ENCODE assay signal across 26 cellular contexts in genomic region chr1:167578935-167579521, GRCh38.
"Had no signal": no experiment of that assay in that cellular context is flagged by ENCODE, and none has a peak within 500 bp of the region (broad histone marks: within the 10 kb centered on the region; RNA-seq: fewer than 3 reads in every experiment).

No MANE protein-coding gene starts in this region.

- H3K9me3 ChIP-seq: Peyer's patch, SJCRH30 had no signal

- H3K27me3 ChIP-seq: Peyer's patch, SJCRH30 had no signal

- H3K4me1 ChIP-seq: Peyer's patch, SJCRH30 had no signal

- DNase-seq: activated B cell treated with CpG ODN at 0.5 μM for 24 hours; activated CD4-positive, alpha-beta T cell treated with anti-CD3 and anti-CD28 coated beads for 1 hour; activated CD4-positive, alpha-beta T cell treated with anti-CD3 and anti-CD28 coated beads, Interleukin-2, amount 10 ng/mL, durations not matched to agents 24 days and 14 days; activated CD4-positive, alpha-beta T cell treated with anti-CD3 and anti-CD28 coated beads, Interleukin-2, amount 50 U/mL, for 48 hours; activated CD8-positive, alpha-beta memory T cell treated with anti-CD3 and anti-CD28 coated beads, Interleukin-2, amount 10 ng/mL, durations not matched to agents 7 days and 5 days; activated effector memory CD4-positive, alpha-beta T cell treated with Interleukin-2 at 50 U/mL for 16 hours; activated naive CD4-positive, alpha-beta T cell; activated T-cell treated with anti-CD3 and anti-CD28 coated beads, Interleukin-2, amount 50 U/mL, for 24 hours; aorta; central memory CD4-positive, alpha-beta T cell; NCI-H1092; NCI-H1417; NCI-H1930; NCI-H345; NCI-H510A; NCI-H526 treated with DMSO at 0.1 percent for 48 hours; NCI-H82; NK-92 treated with Interleukin-12 subunit alpha and Interleukin-12 subunit beta, amount 100 ng/mL, for 24 hours; Peyer's patch; Right ventricle myocardium superior; SJCRH30; T-helper 17 cell; T-helper 9 cell had no signal

- FAIRE-seq: bronchial epithelial cell had no signal

- H3K36me3 ChIP-seq: Peyer's patch, SJCRH30 had no signal

- H3K27ac ChIP-seq: Peyer's patch, RWPE1, SJCRH30 had no signal

- H3K4me3 ChIP-seq: Peyer's patch, SJCRH30 had no signal

- ATAC-seq: activated CD8-positive, alpha-beta memory T cell treated with anti-CD3 and anti-CD28 coated beads, Interleukin-2, amount 10 ng/mL, durations not matched to agents 7 days and 5 days; SK-N-SH treated with all-trans-retinoic acid at 6 μM for 48 hours; T-helper 17 cell had no signal
